ENCODE assay signal across 1 cellular context in genomic region chr5:42586625-42587024, GRCh38.
TF ChIP-seq lines count a peak whose summit lies in the region.

No MANE protein-coding gene starts in this region.

TF ChIP-seq in K562, 482 proteins besides CTCF, POLR2A, EP300 and RAD21 (continued from another document and continues in another):
- TF ChIP-seq ARID3B (CRISPR knock-in tag; IDR thresholded peaks at IDR 0.05; ENCODE audit: borderline replicate concordance), result no peak
- TF ChIP-seq SLC30A9 (CRISPR knock-in tag; IDR thresholded peaks at IDR 0.05), result no peak
- TF ChIP-seq TAF15 (IDR thresholded peaks at IDR 0.05; ENCODE audit: low read depth, low read length), result no peak
- peak; percentile 29 for TF ChIP-seq SMARCB1 (IDR thresholded peaks at IDR 0.05; ENCODE audit: insufficient read length, low read depth)
- TF ChIP-seq FIP1L1 (IDR thresholded peaks at IDR 0.05; ENCODE audit: low read depth, low read length, poor library complexity, severe bottlenecking), result no peak
- no peak for TF ChIP-seq TEAD2 (tag; IDR thresholded peaks at IDR 0.05)
- no peak for TF ChIP-seq E4F1 (CRISPR knock-in tag; IDR thresholded peaks at IDR 0.05; ENCODE audit: borderline replicate concordance)
- TF ChIP-seq THRAP3 (IDR thresholded peaks at IDR 0.05; ENCODE audit: borderline replicate concordance), result no peak
- peak; percentile 58 for TF ChIP-seq SOX6 (IDR thresholded peaks at IDR 0.05)
- no peak for TF ChIP-seq SIX5 (IDR thresholded peaks at IDR 0.05; ENCODE audit: borderline replicate concordance in 1 of 2, insufficient read depth in 1 of 2, low read depth in 1 of 2, low read length in 2 of 2)
- TF ChIP-seq ZNF263 (CRISPR knock-in tag; IDR thresholded peaks at IDR 0.05; ENCODE audit: borderline replicate concordance), result no peak
- no peak for TF ChIP-seq ZNF75A (CRISPR knock-in tag; IDR thresholded peaks at IDR 0.05)
- 0 out of 2 replicates have a peak, but pooled peaks have one; percentile 25 for TF ChIP-seq IRF9 (tag; IDR thresholded peaks at IDR 0.05)
- TF ChIP-seq HBP1 (CRISPR knock-in tag; IDR thresholded peaks at IDR 0.05), result 0 out of 2 replicates have a peak, but pooled peaks have one; percentile 38
- TF ChIP-seq TOE1 (IDR thresholded peaks at IDR 0.05; ENCODE audit: borderline replicate concordance), result 0 out of 2 replicates have a peak, but pooled peaks have one; percentile 41
- TF ChIP-seq TOE1 (CRISPR knock-in tag; IDR thresholded peaks at IDR 0.05; ENCODE audit: borderline replicate concordance, low read depth), result no peak
- no peak for TF ChIP-seq ZNF644 (tag; IDR thresholded peaks at IDR 0.05; ENCODE audit: low read depth)
- 0 out of 2 replicates have a peak, but pooled peaks have one; percentile 21 for TF ChIP-seq PYGO2 (tag; IDR thresholded peaks at IDR 0.05)
- no peak for TF ChIP-seq ZNF57 (CRISPR knock-in tag; IDR thresholded peaks at IDR 0.05)
- TF ChIP-seq ATF6 (CRISPR knock-in tag; IDR thresholded peaks at IDR 0.05), result no peak
- no peak for TF ChIP-seq DNMT1 (IDR thresholded peaks at IDR 0.05)
- TF ChIP-seq NR2C1 (IDR thresholded peaks at IDR 0.05), result no peak
- TF ChIP-seq NR2C1 (tag; IDR thresholded peaks at IDR 0.05), result no peak
- TF ChIP-seq SRSF7 (optimal IDR thresholded peaks at IDR 0.05; ENCODE audit: low read depth, low read length), result no peak
- TF ChIP-seq ETV1 (tag; conservative IDR thresholded peaks at IDR 0.05; ENCODE audit: low read depth), result no peak
- TF ChIP-seq BCLAF1 (IDR thresholded peaks at IDR 0.05; ENCODE audit: borderline replicate concordance in 1 of 2, control insufficient read depth in 1 of 2, low read depth in 2 of 2, low read length in 1 of 2), result no peak
- no peak for TF ChIP-seq ZNF445 (CRISPR knock-in tag; IDR thresholded peaks at IDR 0.05; ENCODE audit: low read depth)
- TF ChIP-seq PHF20 (IDR thresholded peaks at IDR 0.05; ENCODE audit: partially characterized antibody), result no peak
- TF ChIP-seq PRPF4 (IDR thresholded peaks at IDR 0.05; ENCODE audit: insufficient read depth, low read depth, low read length, poor library complexity, severe bottlenecking), result no peak
- TF ChIP-seq C11orf30 (IDR thresholded peaks at IDR 0.05; ENCODE audit: low read depth), result peak; percentile 80
- TF ChIP-seq HNRNPL (IDR thresholded peaks at IDR 0.05; ENCODE audit: low read depth, low read length), result no peak
- no peak for TF ChIP-seq HIVEP1 (CRISPR knock-in tag; IDR thresholded peaks at IDR 0.05)
- no peak for TF ChIP-seq TSC22D4 (tag; IDR thresholded peaks at IDR 0.05)
- no peak; the same call in 1 of the 2 replicates for TF ChIP-seq CREB1 (IDR thresholded peaks at IDR 0.05)
- TF ChIP-seq CREB1 (CRISPR knock-in tag; IDR thresholded peaks at IDR 0.05), result no peak
- no peak for TF ChIP-seq STAT5A (IDR thresholded peaks at IDR 0.05; ENCODE audit: borderline replicate concordance, low read length)
- no peak for TF ChIP-seq CBFB (CRISPR knock-in tag; IDR thresholded peaks at IDR 0.05)
- no peak for TF ChIP-seq ZMIZ1 (IDR thresholded peaks at IDR 0.05; ENCODE audit: low read depth in 2 of 2, low read length in 2 of 2)
- TF ChIP-seq ZNF778 (CRISPR knock-in tag; IDR thresholded peaks at IDR 0.05), result no peak
- TF ChIP-seq NFRKB (IDR thresholded peaks at IDR 0.05; ENCODE audit: low read depth), result peak; percentile 62; the same call in 1 of the 2 replicates
- no peak for TF ChIP-seq GATAD2B (IDR thresholded peaks at IDR 0.05; ENCODE audit: borderline replicate concordance)
- no peak for TF ChIP-seq CHD1 (IDR thresholded peaks at IDR 0.05; ENCODE audit: low read length)
- TF ChIP-seq TRIM28 (IDR thresholded peaks at IDR 0.05), result no peak
- no peak for TF ChIP-seq ZNF518B (CRISPR knock-in tag; IDR thresholded peaks at IDR 0.05)
- no peak for TF ChIP-seq MCM3 (IDR thresholded peaks at IDR 0.05)
- TF ChIP-seq ZBTB9 (CRISPR knock-in tag; IDR thresholded peaks at IDR 0.05), result no peak
- TF ChIP-seq TEAD1 (CRISPR knock-in tag; IDR thresholded peaks at IDR 0.05), result peak in 1 of 2 experiments; percentile 40; a peak in 1 of 4 replicates
- TF ChIP-seq LEF1 (IDR thresholded peaks at IDR 0.05), result peak; percentile 82
